ENCODE assay signal across 12 cellular contexts in genomic region chr2:95277246-95277906, GRCh38. TPM values are rescaled to one million over a fixed set of nuclear protein-coding genes. Genes with fewer than 3 reads are reported as not detected.
A peak's percentile ranks its signal among the peaks of the same experiment; 100 is the strongest.
DNase-seq lines count a peak whose midpoint lies in the region; ATAC-seq and TF ChIP-seq lines count a peak whose summit lies in the region.
"Had no signal": no experiment of that assay in that cellular context is flagged by ENCODE, and none has a peak within 500 bp of the region (broad histone marks: within the 10 kb centered on the region; RNA-seq: fewer than 3 reads in every experiment).

No MANE protein-coding gene starts in this region.

- no peak overlapping the region for H3K23ac ChIP-seq in mesendoderm (ENCODE audit: low read length)

- no peak overlapping the region for H3K4me3 Mint-ChIP-seq in naive thymus-derived CD4-positive, alpha-beta T cell
- H3K4me3 Mint-ChIP-seq: activated T-cell treated with anti-CD3 and anti-CD28 coated beads, Interleukin-2, amount 50 U/mL, for 72 hours had no signal

- H3K4me1 Mint-ChIP-seq in naive thymus-derived CD4-positive, alpha-beta T cell: no peaks in the 10 kb centered on the region

- no peak overlapping the region for H3K27ac ChIP-seq in DND-41 (ENCODE audit: low read length)
- H3K27ac ChIP-seq in brain microvascular endothelial cell: no peak overlapping the region
- H3K27ac ChIP-seq in mesendoderm (ENCODE audit: low read depth, low read length): no peak overlapping the region
- H3K27ac ChIP-seq in naive thymus-derived CD4-positive, alpha-beta T cell (ENCODE audit: low read depth, low read length): no peak overlapping the region

- in situ Hi-C loops in brain microvascular endothelial cell (cut with HindIII; ENCODE audit: low pct_ligation_motif_present, low sequenced_read_pairs): no loop called here

- H4K5ac ChIP-seq in mesendoderm (ENCODE audit: low read length): no peak overlapping the region

- H3K36me3 Mint-ChIP-seq in naive thymus-derived CD4-positive, alpha-beta T cell: no peaks in the 10 kb centered on the region

- no peak overlapping the region for H3K18ac ChIP-seq in mesendoderm (ENCODE audit: low read length)

- H2BK15ac ChIP-seq in mesendoderm (replicated peaks; ENCODE audit: low read depth): no peak overlapping the region

- H3K4me2 ChIP-seq in DND-41 (ENCODE audit: insufficient read depth, low read length) (no peak overlapping the region), mesendoderm (ENCODE audit: low read length) (no peak overlapping the region)

- no peak overlapping the region for H2AK5ac ChIP-seq in mesendoderm (ENCODE audit: low read length)

- H4K8ac ChIP-seq in mesendoderm (ENCODE audit: low read depth, low read length): no peak overlapping the region

- intact Hi-C loops in naive thymus-derived CD4-positive, alpha-beta T cell (cut with micrococcal nuclease): no loop called here

- peak overlapping the region; percentile 25 for H3K56ac ChIP-seq in mesendoderm (ENCODE audit: low read length)

- POLR2A ChIA-PET in naive thymus-derived CD4-positive, alpha-beta T cell (lab: Charles Lee): no interaction called here

- H3K4me1 ChIP-seq in DND-41 (ENCODE audit: insufficient read depth, low read length): no peaks in the 10 kb centered on the region
- H3K4me1 ChIP-seq in mesendoderm (ENCODE audit: control insufficient read depth, low read depth, low read length): peaks cover 5% of the 10 kb centered on the region
- no peaks in the 10 kb centered on the region for H3K4me1 ChIP-seq in naive thymus-derived CD4-positive, alpha-beta T cell (ENCODE audit: control insufficient read depth in 2 of 2, insufficient read depth in 2 of 2, low read length in 2 of 2)

- H3K36me3 ChIP-seq in DND-41 (ENCODE audit: insufficient read depth, low read length) (no peaks in the 10 kb centered on the region), brain microvascular endothelial cell (replicated peaks) (no peaks in the 10 kb centered on the region), mesendoderm (ENCODE audit: control insufficient read depth, insufficient read depth, low read length) (no peaks in the 10 kb centered on the region)
- H3K36me3 ChIP-seq in naive thymus-derived CD4-positive, alpha-beta T cell (ENCODE audit: control insufficient read depth in 2 of 3, insufficient read depth in 3 of 3, low read length in 3 of 3): no peaks in the 10 kb centered on the region

- no peaks in the 10 kb centered on the region for H3K27me3 Mint-ChIP-seq in naive thymus-derived CD4-positive, alpha-beta T cell

- H2BK5ac ChIP-seq in mesendoderm (ENCODE audit: low read length): no peak overlapping the region

- no peaks in the 10 kb centered on the region for H3K9me3 ChIP-seq in DND-41 (ENCODE audit: insufficient read depth, low read length, severe bottlenecking)
- H3K9me3 ChIP-seq in naive thymus-derived CD4-positive, alpha-beta T cell (ENCODE audit: control insufficient read depth in 2 of 3, low read length in 3 of 3): no peaks in the 10 kb centered on the region

- no peaks in the 10 kb centered on the region for H3K9me3 Mint-ChIP-seq in naive thymus-derived CD4-positive, alpha-beta T cell
- H3K9me3 Mint-ChIP-seq: activated T-cell treated with anti-CD3 and anti-CD28 coated beads, Interleukin-2, amount 50 U/mL, for 72 hours had no signal

- DNase-seq in DND-41 (no peak), HT-29 (ENCODE audit: low spot score) (peak; percentile 81), brain microvascular endothelial cell (no peak), mesendoderm (peak; percentile 68), foreskin fibroblast (no peak)
- DNase-seq in naive thymus-derived CD4-positive, alpha-beta T cell: no peak
- DNase-seq in activated CD8-positive, alpha-beta memory T cell treated with anti-CD3 and anti-CD28 coated beads for 24 hours: no peak
- DNase-seq: activated T-cell treated with anti-CD3 and anti-CD28 coated beads, Interleukin-2, amount 50 U/mL, for 72 hours; Calu3; NCI-H446 treated with DMSO at 0.1 percent for 48 hours; occipital lobe had no signal

- H3K9ac ChIP-seq in DND-41 (ENCODE audit: low read depth, low read length): no peak overlapping the region
- H3K9ac ChIP-seq in mesendoderm (ENCODE audit: low read length): no peak overlapping the region

- 0 out of 3 replicates have a peak, but pooled peaks have one; percentile 42 for ATAC-seq in DND-41 (ENCODE audit: insufficient read depth, low read depth)
- ATAC-seq in naive thymus-derived CD4-positive, alpha-beta T cell: no peak
- ATAC-seq in GM18511 (IDR thresholded peaks at IDR 0.05; ENCODE audit: unreplicated experiment): no peak
- ATAC-seq: activated T-cell treated with anti-CD3 and anti-CD28 coated beads, Interleukin-2, amount 50 U/mL, for 72 hours had no signal

- no peak overlapping the region for H3K4ac ChIP-seq in mesendoderm (ENCODE audit: low read depth, low read length)

- H3K27ac Mint-ChIP-seq in naive thymus-derived CD4-positive, alpha-beta T cell: no peak overlapping the region
- H3K27ac Mint-ChIP-seq: activated T-cell treated with anti-CD3 and anti-CD28 coated beads, Interleukin-2, amount 50 U/mL, for 72 hours had no signal

- H3K79me2 ChIP-seq in DND-41 (ENCODE audit: insufficient read depth, low read length) (no peaks in the 10 kb centered on the region), mesendoderm (ENCODE audit: control insufficient read depth, insufficient read depth, low read length) (no peaks in the 10 kb centered on the region)

- CTCF ChIA-PET in naive thymus-derived CD4-positive, alpha-beta T cell (lab: Charles Lee): no interaction called here

- H3K4me3 ChIP-seq in DND-41 (ENCODE audit: low read depth in 1 of 2, low read length in 2 of 2) (no peak overlapping the region), brain microvascular endothelial cell (ENCODE audit: low read depth, low read length) (no peak overlapping the region), mesendoderm (ENCODE audit: low read length) (no peak overlapping the region), foreskin fibroblast (ENCODE audit: low read depth in 1 of 2, low read length in 2 of 2) (no peak overlapping the region)
- no peak overlapping the region for H3K4me3 ChIP-seq in naive thymus-derived CD4-positive, alpha-beta T cell (ENCODE audit: low read length)

- no peak overlapping the region for H2AFZ ChIP-seq in DND-41 (ENCODE audit: low read depth, low read length)

- no peak overlapping the region for H2BK120ac ChIP-seq in mesendoderm (ENCODE audit: low read depth, low read length)

- peaks cover 5% of the 10 kb centered on the region; the same call in 1 of the 2 replicates for H4K20me1 ChIP-seq in DND-41 (ENCODE audit: insufficient read depth, low read length)

- no peaks in the 10 kb centered on the region for H3K79me1 ChIP-seq in mesendoderm (ENCODE audit: low read length)

- TF ChIP-seq CTCF in DND-41 (IDR thresholded peaks at IDR 0.05; ENCODE audit: borderline replicate concordance, extremely low read depth, low read length, poor library complexity, severe bottlenecking): peak; percentile 12
- peak; percentile 5 for TF ChIP-seq CTCF in brain microvascular endothelial cell (IDR thresholded peaks at IDR 0.05; ENCODE audit: low read depth, low read length, missing control alignments)
- no peak for TF ChIP-seq CTCF in foreskin fibroblast (IDR thresholded peaks at IDR 0.05; ENCODE audit: low read depth, low read length)

- WGBS in mesendoderm (ENCODE audit: extremely low coverage, insufficient coverage, low lambda C conversion rate): no CpG with 5 or more reads among the region's 11 CpGs

- H3K27me3 ChIP-seq in DND-41 (ENCODE audit: insufficient read depth, low read length, poor library complexity): no peaks in the 10 kb centered on the region
- no peaks in the 10 kb centered on the region for H3K27me3 ChIP-seq in brain microvascular endothelial cell (replicated peaks)
- no peaks in the 10 kb centered on the region for H3K27me3 ChIP-seq in mesendoderm (ENCODE audit: insufficient read depth, low read length, poor library complexity)
- H3K27me3 ChIP-seq in naive thymus-derived CD4-positive, alpha-beta T cell (ENCODE audit: control insufficient read depth in 2 of 2, insufficient read depth in 2 of 2, low read length in 2 of 2): no peaks in the 10 kb centered on the region

RNA-seq across cellular contexts. Expression of gene PROM2, which starts 3.1 kb away (rescaled TPM):
- total RNA-seq in HT-29 (2014; rRNA removed; shearing (Covaris generic)): 72.2 and 75.5 TPM in 2 replicates
- 2.9 TPM for polyA plus RNA-seq in mesendoderm (2013, experiment 1 of 2)
- 3.7 TPM for polyA plus RNA-seq in mesendoderm (2013, experiment 2 of 2)
- total RNA-seq in naive thymus-derived CD4-positive, alpha-beta T cell: 1 to 10 TPM in 1 of 5 experiments, under 1 TPM in 4; 0.24 to 1.2 (median 0.57) TPM
- polyA plus RNA-seq in naive thymus-derived CD4-positive, alpha-beta T cell: not detected

RNA-seq across cellular contexts. Expression of gene KCNIP3, which starts 19.8 kb away (rescaled TPM):
- total RNA-seq in HT-29 (2014; rRNA removed; shearing (Covaris generic)): 0.74 and 1.1 TPM in 2 replicates
- 0.37 TPM for polyA plus RNA-seq in mesendoderm (2013, experiment 1 of 2)
- polyA plus RNA-seq in mesendoderm (2013, experiment 2 of 2): 0.52 TPM
- total RNA-seq in naive thymus-derived CD4-positive, alpha-beta T cell: 1 to 10 TPM in 1 of 5 experiments, not detected in 4; 1.0 TPM
- not detected for polyA plus RNA-seq in naive thymus-derived CD4-positive, alpha-beta T cell
- total RNA-seq: activated T-cell treated with anti-CD3 and anti-CD28 coated beads, Interleukin-2, amount 50 U/mL, for 72 hours had no signal

Comparison
In these comparisons a context has a peak if more than half of its experiments do, and no peak if none do; other contexts are left out.
1. DNase-seq: peak in HT-29 (single experiment) and mesendoderm (single experiment); none in DND-41 (single experiment), brain microvascular endothelial cell (single experiment), naive thymus-derived CD4-positive, alpha-beta T cell (0 of 9), foreskin fibroblast (0 of 2) and activated CD8-positive, alpha-beta memory T cell treated with anti-CD3 and anti-CD28 coated beads for 24 hours (single experiment).
2. RNA of gene PROM2, which starts 3.1 kb away (total RNA-seq): 72.2 to 75.5 TPM in HT-29; 0.24 to 1.2 TPM in naive thymus-derived CD4-positive, alpha-beta T cell; every median in the first group is over 10 times any median in the second.